In genomic region chr19:38893341-38893771, GRCh38 we compare ENCODE assay signal across 14 cellular contexts. TPM values are rescaled to one million over a fixed set of nuclear protein-coding genes. Genes with fewer than 3 reads are reported as not detected.
DNase-seq lines count a peak whose midpoint lies in the region; ATAC-seq and TF ChIP-seq lines count a peak whose summit lies in the region.
"Had no signal": no experiment of that assay in that cellular context is flagged by ENCODE, and none has a peak within 500 bp of the region (broad histone marks: within the 10 kb centered on the region; RNA-seq: fewer than 3 reads in every experiment).

No MANE protein-coding gene starts in this region.

- ATAC-seq in left lobe of liver (peak; percentile 37), HG02623 (IDR thresholded peaks at IDR 0.05; ENCODE audit: unreplicated experiment) (no peak)
- ATAC-seq: CD8-positive, alpha-beta T cell had no signal

- H2AK5ac ChIP-seq in mesenchymal stem cell (ENCODE audit: low read length, severe bottlenecking), result no peak overlapping the region

- no peak overlapping the region for H2BK5ac ChIP-seq in mesenchymal stem cell (ENCODE audit: low read depth, low read length, poor library complexity, severe bottlenecking)

- peaks cover 30% of the 10 kb centered on the region for H3K79me1 ChIP-seq in mesenchymal stem cell (replicated peaks; ENCODE audit: low read length, poor library complexity, severe bottlenecking)

- no peak for TF ChIP-seq POLR2A in spleen (IDR thresholded peaks at IDR 0.05)

- H3K4me3 ChIP-seq in BLaER1 (no peak overlapping the region), spleen (peak overlapping the region in 1 of 8 donors; percentile 4), mesenchymal stem cell (ENCODE audit: insufficient read depth in 1 of 2, low read depth in 1 of 2, low read length in 2 of 2) (no peak overlapping the region)
- H3K4me3 ChIP-seq: K562 had no signal

- intact Hi-C loops in spleen (cut with DNase I; ENCODE audit: low total_unique reads), result no loop called here

- H3K9me3 ChIP-seq in BLaER1, result no peaks in the 10 kb centered on the region
- no peaks in the 10 kb centered on the region for H3K9me3 ChIP-seq in spleen
- H3K9me3 ChIP-seq in mesenchymal stem cell (ENCODE audit: control insufficient read depth, low read length), result no peaks in the 10 kb centered on the region

- H3K9ac ChIP-seq in BLaER1 (peak overlapping the region; percentile 69; the same call in 1 of the 2 replicates), mesenchymal stem cell (ENCODE audit: low read length) (no peak overlapping the region)

- H3K27ac ChIP-seq in BLaER1, result peak overlapping the region; percentile 84
- peak overlapping the region in 5 of 8 donors; percentile 19 to 64 (median 52) for H3K27ac ChIP-seq in spleen
- no peak overlapping the region for H3K27ac ChIP-seq in mesenchymal stem cell (ENCODE audit: low read length, poor library complexity, severe bottlenecking)

- H2BK120ac ChIP-seq in mesenchymal stem cell (ENCODE audit: low read depth, low read length), result no peak overlapping the region

- H4K91ac ChIP-seq in mesenchymal stem cell (ENCODE audit: low read length), result no peak overlapping the region

- no peak overlapping the region for H2AFZ ChIP-seq in mesenchymal stem cell (ENCODE audit: low read depth, low read length)

- no peak overlapping the region for H3K23ac ChIP-seq in mesenchymal stem cell (ENCODE audit: low read length in 2 of 2)

- H3K4ac ChIP-seq in mesenchymal stem cell (ENCODE audit: low read depth in 1 of 2, low read length in 2 of 2), result no peak overlapping the region

- no peak for DNase-seq in left lobe of liver (ENCODE audit: low spot score)
- peak; percentile 70 for DNase-seq in spleen
- no peak for DNase-seq in NCI-H524 treated with DMSO at 0.1 percent for 48 hours (lab: John Stamatoyannopoulos, UW)
- DNase-seq in mesenchymal stem cell, result no peak
- DNase-seq: CD8-positive, alpha-beta T cell; GF-D8; NCI-H1048; NCI-H1694 treated with DMSO at 0.1 percent for 48 hours; NCI-H446 had no signal

- H3K18ac ChIP-seq in mesenchymal stem cell (ENCODE audit: low read depth in 1 of 2, low read length in 2 of 2), result no peak overlapping the region

- H3K14ac ChIP-seq in mesenchymal stem cell (ENCODE audit: low read length in 2 of 2), result no peak overlapping the region

- no peaks in the 10 kb centered on the region for H4K20me1 ChIP-seq in BLaER1

- H3K4me2 ChIP-seq in BLaER1 (peak overlapping the region; percentile 97), mesenchymal stem cell (ENCODE audit: low read length, poor library complexity, severe bottlenecking) (no peak overlapping the region)

- H3K4me1 ChIP-seq in BLaER1, result peaks cover 69% of the 10 kb centered on the region
- peaks cover 7 to 56% (median 25%) of the 10 kb centered on the region in 6 donors for H3K4me1 ChIP-seq in spleen
- peaks cover 6% of the 10 kb centered on the region for H3K4me1 ChIP-seq in mesenchymal stem cell (ENCODE audit: control insufficient read depth, insufficient read depth, low read depth, low read length)

- TF ChIP-seq CTCF in spleen (IDR thresholded peaks at IDR 0.05 in 8 of 11, conservative IDR thresholded peaks at IDR 0.05 in 3 of 11), result no peak

- H2BK12ac ChIP-seq in mesenchymal stem cell (ENCODE audit: low read length in 2 of 2), result no peak overlapping the region

- no peaks in the 10 kb centered on the region for H3K27me3 ChIP-seq in BLaER1
- no peaks in the 10 kb centered on the region for H3K27me3 ChIP-seq in spleen (replicated peaks in 1 of 7)
- H3K27me3 ChIP-seq in mesenchymal stem cell (ENCODE audit: control insufficient read depth in 1 of 2, insufficient read depth in 1 of 2, low read length in 2 of 2), result no peaks in the 10 kb centered on the region

- WGBS in spleen, 5 donors, result 66 to 84% (median 76%) methylated on average over 13 to 14 of the region's 14 CpGs
- WGBS in mesenchymal stem cell, result 96% methylated on average over 10 of the region's 14 CpGs

- H4K8ac ChIP-seq in mesenchymal stem cell (ENCODE audit: low read length), result no peak overlapping the region

- H2BK15ac ChIP-seq in mesenchymal stem cell (ENCODE audit: low read depth, poor library complexity, severe bottlenecking), result no peak overlapping the region

- H3K36me3 ChIP-seq in BLaER1, result peaks cover 50% of the 10 kb centered on the region
- peaks cover 5 to 68% (median 29%) of the 10 kb centered on the region in 6 donors for H3K36me3 ChIP-seq in spleen
- peaks cover 30 to 51% of the 10 kb centered on the region in 2 experiments for H3K36me3 ChIP-seq in mesenchymal stem cell (ENCODE audit: control insufficient read depth in 1 of 2, insufficient read depth in 2 of 2, low read depth in 1 of 2, low read length in 2 of 2)

TF ChIP-seq in PFSK-1, 5 proteins besides CTCF, POLR2A, EP300 and RAD21:
- TF ChIP-seq TAF1 (IDR thresholded peaks at IDR 0.05; ENCODE audit: borderline replicate concordance, insufficient read depth, low read length) (no peak), FOXP2 (optimal IDR thresholded peaks at IDR 0.05; ENCODE audit: borderline replicate concordance, extremely low read depth, extremely low read length, insufficient read depth) (peak; percentile 67), POLR2AphosphoS5 (IDR thresholded peaks at IDR 0.05; ENCODE audit: low read depth, low read length) (0 out of 2 replicates have a peak, but pooled peaks have one; percentile 30)

RNA-seq across cellular contexts. Expression of gene SIRT2, which starts 6.1 kb away (rescaled TPM):
- polyA plus RNA-seq in PFSK-1 (2012; ENCODE audit: insufficient read length, low read depth), result 208 TPM
- 31.2 TPM for total RNA-seq in left lobe of liver
- total RNA-seq in spleen, result 10 to 100 TPM; 44.5 to 81.0 (median 61.8) TPM
- polyA plus RNA-seq in spleen, result 10 to 100 TPM; 25.8 to 45.1 (median 30.7) TPM
- 57.6 TPM for polyA plus RNA-seq in mesenchymal stem cell (2013, experiment 1 of 2)
- 54.9 TPM for polyA plus RNA-seq in mesenchymal stem cell (2013, experiment 2 of 2)

RNA-seq across cellular contexts. Expression of gene NFKBIB, which starts 6.4 kb away (rescaled TPM):
- 122 TPM for polyA plus RNA-seq in PFSK-1 (2012; ENCODE audit: insufficient read length, low read depth)
- total RNA-seq in left lobe of liver, result 19.0 TPM
- 10 to 100 TPM; 18.1 to 29.0 (median 21.1) TPM for total RNA-seq in spleen
- 10 to 100 TPM; 22.8 to 33.5 (median 23.5) TPM for polyA plus RNA-seq in spleen
- 23.4 TPM for polyA plus RNA-seq in mesenchymal stem cell (2013, experiment 1 of 2)
- 24.8 TPM for polyA plus RNA-seq in mesenchymal stem cell (2013, experiment 2 of 2)

RNA-seq across cellular contexts. Expression of gene RINL, which starts 15.3 kb away (rescaled TPM):
- 2.1 TPM for polyA plus RNA-seq in PFSK-1 (2012; ENCODE audit: insufficient read length, low read depth)
- total RNA-seq in left lobe of liver, result 5.6 TPM
- 10 to 100 TPM; 14.5 to 31.3 (median 26.5) TPM for total RNA-seq in spleen
- polyA plus RNA-seq in spleen, result 10 to 100 TPM; 26.6 to 42.5 (median 36.0) TPM
- 1.1 TPM for polyA plus RNA-seq in mesenchymal stem cell (2013, experiment 1 of 2)
- 1.6 TPM for polyA plus RNA-seq in mesenchymal stem cell (2013, experiment 2 of 2)

RNA-seq across cellular contexts. Expression of gene CCER2, which starts 18.6 kb away (rescaled TPM):
- polyA plus RNA-seq in PFSK-1 (2012; ENCODE audit: insufficient read length, low read depth), result 2.0 TPM
- total RNA-seq in left lobe of liver (0.18 TPM), spleen (1 to 10 TPM in 1 of 7 donors, under 1 TPM in 3, not detected in 3; 0.34 to 1.1 (median 0.57) TPM)
- 1 to 10 TPM in 1 of 3 donors, under 1 TPM in 2; 0.77 to 2.9 (median 0.86) TPM for polyA plus RNA-seq in spleen
- not detected for polyA plus RNA-seq in mesenchymal stem cell (2013, experiment 1 of 2)
- polyA plus RNA-seq in mesenchymal stem cell (2013, experiment 2 of 2), result 0.05 TPM
- total RNA-seq: RPMI7951 had no signal

RNA-seq across cellular contexts. Expression of gene SARS2, which starts 37.2 kb away (rescaled TPM):
- polyA plus RNA-seq in PFSK-1 (2012; ENCODE audit: insufficient read length, low read depth), result 70.0 TPM
- total RNA-seq in left lobe of liver (12.8 TPM), spleen (10 to 100 TPM; 12.5 to 37.4 (median 24.6) TPM)
- 10 to 100 TPM; 25.6 to 70.3 (median 50.7) TPM for polyA plus RNA-seq in spleen
- 17.6 TPM for polyA plus RNA-seq in mesenchymal stem cell (2013, experiment 1 of 2)
- polyA plus RNA-seq in mesenchymal stem cell (2013, experiment 2 of 2), result 15.2 TPM
